21 cellular contexts compared by ENCODE assay signal in the genomic region with DNA sequence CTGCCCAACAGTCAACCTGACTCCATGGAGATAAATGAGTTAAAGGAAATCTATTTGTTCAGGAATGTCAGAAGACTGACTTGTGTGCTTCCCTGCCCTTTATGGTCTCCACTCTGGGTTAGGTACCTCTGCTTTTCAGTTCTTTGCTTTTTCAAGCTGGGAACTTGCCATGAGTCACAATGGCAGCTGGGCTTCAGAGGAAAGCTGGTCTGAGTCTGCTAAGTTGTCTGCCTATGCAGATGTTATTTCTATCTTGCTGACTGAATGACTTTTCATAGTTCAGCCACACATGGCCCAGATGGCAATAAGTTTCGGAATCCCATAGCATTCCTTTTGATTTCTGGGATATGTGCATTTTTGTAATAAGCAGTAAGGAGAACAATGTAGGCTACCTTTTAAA.
"Had no signal": no experiment of that assay in that cellular context is flagged by ENCODE, and none has a peak within 500 bp of the region (broad histone marks: within the 10 kb centered on the region; RNA-seq: fewer than 3 reads in every experiment).

No MANE protein-coding gene starts in this region.

- H3K27ac ChIP-seq: breast epithelium, coronary artery, esophagus muscularis mucosa, tibial artery had no signal

- H3K4me3 ChIP-seq: breast epithelium, coronary artery, esophagus muscularis mucosa, lung, tibial artery had no signal

- H3K27me3 ChIP-seq: breast epithelium, esophagus muscularis mucosa, tibial artery had no signal

- ATAC-seq: activated CD8-positive, alpha-beta T cell treated with anti-CD3 and anti-CD28 coated beads for 36 hours; activated naive CD8-positive, alpha-beta T cell treated with anti-CD3 and anti-CD28 coated beads, Interleukin-2, amount 50 U/mL, for 24 hours; left lobe of liver had no signal

- DNase-seq: activated CD4-positive, alpha-beta T cell treated with anti-CD3 and anti-CD28 coated beads for 48 hours; activated CD4-positive, CD25-positive, alpha-beta regulatory T cell; activated CD8-positive, alpha-beta T cell treated with anti-CD3 and anti-CD28 coated beads for 36 hours; activated naive CD4-positive, alpha-beta T cell treated with anti-CD3 and anti-CD28 coated beads for 36 hours; activated naive CD8-positive, alpha-beta T cell treated with anti-CD3 and anti-CD28 coated beads, Interleukin-2, amount 50 U/mL, for 24 hours; activated T-cell treated with anti-CD3 and anti-CD28 coated beads, Interleukin-2, amount 50 U/mL, for 1 hour; anterior cingulate cortex; effector CD4-positive, alpha-beta T cell; stimulated activated CD4-positive, alpha-beta T cell treated with anti-CD3 and anti-CD28 coated beads, Interleukin-12 subunit alpha, Interleukin-12 subunit beta, amount 100 ng/mL, for 4 hours; stimulated activated CD4-positive, alpha-beta T cell treated with anti-CD3 and anti-CD28 coated beads, Interleukin-1b, Interleukin-23, amount 100 ng/mL, for 48 hours; stimulated activated CD8-positive, alpha-beta memory T cell treated with anti-CD3 and anti-CD28 coated beads, Interleukin-4, amount 100 ng/mL, for 48 hours; stimulated activated naive CD4-positive, alpha-beta T cell treated with Interleukin-2 at 50 U/mL for 16 hours; substantia nigra; T-helper 1 cell; T-helper 9 cell; tibial artery had no signal
